ENCODE assay signal across 17 cellular contexts in the genomic region with DNA sequence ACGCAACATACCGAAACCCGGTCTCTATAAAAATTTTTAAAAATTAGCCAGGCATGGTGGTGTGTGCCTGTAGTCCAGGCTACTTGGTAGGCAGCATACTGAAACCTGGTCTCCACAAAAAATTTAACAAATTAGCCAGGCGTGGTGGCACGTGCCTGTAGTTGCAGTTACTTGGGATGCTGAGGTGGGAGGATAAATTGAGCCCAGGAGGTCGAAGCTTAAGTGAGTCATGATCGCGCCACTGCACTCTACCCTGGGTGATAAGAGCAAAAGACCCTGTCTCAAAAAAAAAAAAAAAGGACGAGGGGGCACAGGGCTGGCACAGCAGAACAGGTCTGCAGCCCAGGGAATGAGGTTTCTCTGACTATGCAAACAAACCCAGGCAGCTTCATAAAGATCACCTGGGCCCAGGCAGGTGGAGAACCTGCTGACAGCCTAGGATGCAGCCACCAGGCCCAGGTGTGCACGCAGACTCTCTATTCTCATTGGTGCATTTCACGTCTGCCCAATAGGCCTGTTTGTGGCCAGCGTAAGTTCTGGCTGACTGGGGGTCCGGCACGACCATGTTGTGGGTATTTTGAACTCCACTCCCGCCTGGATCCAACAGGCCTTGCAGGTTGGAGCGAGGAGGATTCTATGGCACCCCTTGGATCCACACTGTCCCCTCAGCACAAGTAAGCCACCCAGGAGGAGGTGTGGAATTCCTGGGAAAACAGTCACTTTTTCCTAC.
"Had no signal": no experiment of that assay in that cellular context is flagged by ENCODE, and none has a peak within 500 bp of the region (broad histone marks: within the 10 kb centered on the region; RNA-seq: fewer than 3 reads in every experiment).

No MANE protein-coding gene starts in this region.

- H3K4me3 ChIP-seq: gastrocnemius medialis, heart left ventricle, lung, pancreas, thoracic aorta, upper lobe of right lung had no signal

- H3K9me3 ChIP-seq: gastrocnemius medialis, heart left ventricle, pancreas, thoracic aorta, upper lobe of right lung had no signal

- DNase-seq: activated CD4-positive, alpha-beta T cell treated with anti-CD3 and anti-CD28 coated beads, Interleukin-2, amount 50 U/mL, for 1 hour; activated naive CD4-positive, alpha-beta T cell; anterior cingulate cortex; cerebellar nuclear complex; dermis blood vessel endothelial cell; endodermal cell; gastrocnemius medialis; heart left ventricle; left cardiac atrium; stimulated activated CD4-positive, alpha-beta T cell treated with anti-CD3 and anti-CD28 coated beads, Interleukin-12 subunit alpha, Interleukin-12 subunit beta, amount 100 ng/mL, for 4 hours; stimulated activated CD4-positive, alpha-beta T cell treated with anti-CD3 and anti-CD28 coated beads, Interleukin-2, amount 100 ng/mL, for 24 hours; upper lobe of right lung had no signal

- H3K9me3 Mint-ChIP-seq: activated T-helper 1 cell treated with anti-CD3 and anti-CD28 coated beads, Interleukin-12 subunit alpha, Interleukin-12 subunit beta, Interleukin-2, Interleukin-4 antibody, amounts not matched to agents 30 ng/mL and 10 ng/mL and 1 ng/mL, durations not matched to agents 14 hours and 24 hours and 36 hours; endodermal cell; stimulated activated effector memory CD8-positive, alpha-beta T cell treated with anti-CD3 and anti-CD28 coated beads, Interleukin-12 subunit alpha, Interleukin-12 subunit beta, amount 100 ng/mL, for 72 hours had no signal

- FAIRE-seq: pancreas had no signal

- H3K4me3 Mint-ChIP-seq: activated T-helper 1 cell treated with anti-CD3 and anti-CD28 coated beads, Interleukin-12 subunit alpha, Interleukin-12 subunit beta, Interleukin-2, Interleukin-4 antibody, amounts not matched to agents 30 ng/mL and 10 ng/mL and 1 ng/mL, durations not matched to agents 14 hours and 24 hours and 36 hours; endodermal cell; stimulated activated effector memory CD8-positive, alpha-beta T cell treated with anti-CD3 and anti-CD28 coated beads, Interleukin-12 subunit alpha, Interleukin-12 subunit beta, amount 100 ng/mL, for 72 hours had no signal

- H3K4me1 Mint-ChIP-seq: endodermal cell had no signal

- H3K27ac ChIP-seq: gastrocnemius medialis, heart left ventricle, pancreas, thoracic aorta, upper lobe of right lung had no signal

- ATAC-seq: gastrocnemius medialis; heart left ventricle; left cardiac atrium; pancreas; stimulated activated effector memory CD8-positive, alpha-beta T cell treated with anti-CD3 and anti-CD28 coated beads, Interleukin-12 subunit alpha, Interleukin-12 subunit beta, amount 100 ng/mL, for 72 hours; upper lobe of right lung had no signal

- H3K27ac Mint-ChIP-seq: stimulated activated effector memory CD8-positive, alpha-beta T cell treated with anti-CD3 and anti-CD28 coated beads, Interleukin-12 subunit alpha, Interleukin-12 subunit beta, amount 100 ng/mL, for 72 hours had no signal

- H3K27me3 ChIP-seq: gastrocnemius medialis, heart left ventricle, pancreas, upper lobe of right lung had no signal

- H3K36me3 ChIP-seq: gastrocnemius medialis, pancreas had no signal
